ENCODE assay signal across 8 cellular contexts in the genomic region with DNA sequence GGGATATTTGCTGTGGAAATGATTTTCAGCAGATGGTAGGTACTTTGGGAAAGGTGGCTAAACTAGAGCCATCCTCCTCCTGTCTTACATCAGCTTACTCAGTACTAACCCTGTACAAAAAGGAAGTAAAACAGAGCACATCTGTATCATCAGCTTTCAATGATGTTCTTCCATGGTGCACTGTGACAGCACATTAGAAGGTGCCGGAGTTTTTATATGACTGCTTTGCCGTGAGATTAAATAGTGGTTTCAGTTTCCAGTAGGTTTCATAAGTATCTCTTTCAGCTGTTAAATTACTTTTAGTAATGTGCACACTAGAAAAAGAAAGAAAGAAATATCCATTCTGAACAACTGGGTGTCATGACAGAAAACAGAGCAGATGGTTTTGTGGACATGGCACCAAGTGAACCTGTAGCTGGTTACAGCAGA.
A peak's percentile ranks its signal among the peaks of the same experiment; 100 is the strongest.
DNase-seq lines count a peak whose midpoint lies in the region; ATAC-seq, FAIRE-seq and TF ChIP-seq lines count a peak whose summit lies in the region.

No MANE protein-coding gene starts in this region.

- TF ChIP-seq POLR2A in K562 (conservative IDR thresholded peaks at IDR 0.05), result no peak

- FAIRE-seq in K562 (lab: Jason Lieb, UNC), result no peak
- FAIRE-seq in frontal cortex (lab: Jason Lieb, UNC), result no peak

- H3K9me1 ChIP-seq in K562 (ENCODE audit: control insufficient read depth, insufficient read depth, low read length), result no peaks in the 10 kb centered on the region

- POLR2A ChIA-PET in K562 (lab: Yijun Ruan, JAX), result interaction anchor here (1.1 kb wide), 1 partner anchor 21 kb away, joined by 3 read pairs; no protein-coding TSS in a partner anchor

- H3K27ac ChIP-seq in K562 (ENCODE audit: extremely low read depth, low read depth, low read length), result no peak overlapping the region

- H3K36me3 ChIP-seq in K562 (ENCODE audit: control insufficient read depth, insufficient read depth, low read length), result no peaks in the 10 kb centered on the region

- no peak for TF ChIP-seq CTCF in GM12864 (IDR thresholded peaks at IDR 0.05; ENCODE audit: low read depth, low read length, missing control alignments)
- no peak for TF ChIP-seq CTCF in K562 (IDR thresholded peaks at IDR 0.05 in 2 of 3, conservative IDR thresholded peaks at IDR 0.05 in 1 of 3; ENCODE audit: insufficient read depth in 2 of 3, low read depth in 1 of 3, low read length in 3 of 3)

- no peaks in the 10 kb centered on the region for H3K27me3 ChIP-seq in K562 (ENCODE audit: control insufficient read depth in 2 of 2, insufficient read depth in 2 of 2, low read length in 2 of 2)

- H3K79me2 ChIP-seq in K562 (ENCODE audit: control insufficient read depth, insufficient read depth, low read length), result no peaks in the 10 kb centered on the region

- CTCF ChIA-PET in K562 (lab: Yijun Ruan, JAX; ENCODE audit: low intra/inter-chr PET ratio), result no interaction called here

- ATAC-seq in GM19467 (IDR thresholded peaks at IDR 0.05; ENCODE audit: unreplicated experiment) (peak; percentile 95), HG03520 (IDR thresholded peaks at IDR 0.05; ENCODE audit: unreplicated experiment) (peak; percentile 98), K562 (peak; percentile 66), sciatic nerve (peak; percentile 46)

- DNase-seq in GM12864 (ENCODE audit: low read depth) (peak; percentile 95), K562 (ENCODE audit: extremely low read depth in 1 of 4, low spot score in 3 of 4) (no peak), sciatic nerve (ENCODE audit: low spot score) (no peak), AG08396 (ENCODE audit: low spot score) (no peak), frontal cortex (ENCODE audit: low spot score in 2 of 2) (no peak), cerebellar cortex (ENCODE audit: low spot score) (no peak)

- 19% methylated on average over 2 of the region's 2 CpGs for WGBS in K562 (ENCODE audit: insufficient coverage, low coverage, missing lambda C conversion rate)

- H3K4me2 ChIP-seq in K562 (ENCODE audit: insufficient read depth, low read length), result no peak overlapping the region

- H3K4me3 ChIP-seq in GM12864 (ENCODE audit: low read depth, low read length), result peak overlapping the region; percentile 4; the same call in 1 of the 2 replicates
- no peak overlapping the region for H3K4me3 ChIP-seq in K562

- H3K4me1 ChIP-seq in K562 (replicated peaks in 1 of 2; ENCODE audit: control insufficient read depth in 2 of 2, insufficient read depth in 2 of 2, low read length in 2 of 2), result no peaks in the 10 kb centered on the region

- no peaks in the 10 kb centered on the region for H4K20me1 ChIP-seq in K562 (replicated peaks; ENCODE audit: control insufficient read depth, insufficient read depth, low read length)

- in situ Hi-C loops in K562 (cut with MboI), result no loop called here

- H3K9ac ChIP-seq in K562 (ENCODE audit: insufficient read depth in 1 of 2, low read depth in 2 of 2, low read length in 2 of 2), result no peak overlapping the region

- no peak overlapping the region for H2AFZ ChIP-seq in K562 (ENCODE audit: low read depth, low read length)

- no peaks in the 10 kb centered on the region for H3K9me3 ChIP-seq in K562 (replicated peaks; ENCODE audit: control insufficient read depth, insufficient read depth, low read depth, low read length)

- no TSS peak for BruUV-seq in K562 (replicated peaks; lab: Mats Ljungman, UMichigan)

- TF ChIP-seq RAD21 in K562 (CRISPR knock-in tag; conservative IDR thresholded peaks at IDR 0.05 in 1 of 2, IDR thresholded peaks at IDR 0.05 in 1 of 2), result no peak

- intact Hi-C loops in K562 (cut with micrococcal nuclease), result no loop called here
- intact Hi-C loops in sciatic nerve (cut with DNase I), result no loop called here

- no peak for TF ChIP-seq EP300 in K562 (IDR thresholded peaks at IDR 0.05; ENCODE audit: low read length)

TF ChIP-seq in K562, 482 proteins besides CTCF, POLR2A, EP300 and RAD21:
- TF ChIP-seq CTBP1 (IDR thresholded peaks at IDR 0.05; ENCODE audit: borderline replicate concordance) (peak; percentile 37; the same call in 1 of the 2 replicates), MCM7 (IDR thresholded peaks at IDR 0.05) (no peak)

Comparison
In these comparisons a context has a peak if more than half of its experiments do, and no peak if none do; other contexts are left out.
1. ATAC-seq: peak in every context shown above with its lines; median percentile 98 in HG03520; 95 in GM19467; 66 in K562; 46 in sciatic nerve.